8 cellular contexts compared by ENCODE assay signal in genomic region chr2:84905181-84906107, GRCh38. TPM values are rescaled to one million over a fixed set of nuclear protein-coding genes. Genes with fewer than 3 reads are reported as not detected.
DNase-seq lines count a peak whose midpoint lies in the region; ATAC-seq and TF ChIP-seq lines count a peak whose summit lies in the region.

TSS of gene TMSB10 (plus strand) at chr2:84905656.

- H3K9me2 ChIP-seq in neural cell (ENCODE audit: insufficient read depth, low read length), result no peaks in the 10 kb centered on the region

- H3K4me2 ChIP-seq in KMS-11, result peak within 1 kb of the TSS; percentile 92
- H3K4me2 ChIP-seq in neural cell (ENCODE audit: low read length), result peak within 1 kb of the TSS; percentile 92

- H3K4me1 ChIP-seq in KMS-11 (ENCODE audit: low read depth, poor library complexity, severe bottlenecking) (peaks cover 52% of the 10 kb centered on the region), stomach smooth muscle (ENCODE audit: control insufficient read depth, insufficient read depth, low read length) (peaks cover 11% of the 10 kb centered on the region)

- TF ChIP-seq POLR2A in Raji (IDR thresholded peaks at IDR 0.05; ENCODE audit: insufficient read depth, low read depth, low read length), result peak; percentile 96

- H4K20me1 ChIP-seq in KMS-11 (ENCODE audit: insufficient read depth) (no peaks in the 10 kb centered on the region), neural cell (ENCODE audit: insufficient read depth) (no peaks in the 10 kb centered on the region)

- H2AFZ ChIP-seq in KMS-11 (ENCODE audit: low read depth) (peak within 1 kb of the TSS; percentile 91; the same call in 1 of the 2 replicates), neural cell (ENCODE audit: low read depth, low read length) (peak within 1 kb of the TSS; percentile 79)

- H3K27ac ChIP-seq in KMS-11 (peak within 1 kb of the TSS; percentile 71), neural cell (ENCODE audit: low read length) (peak within 1 kb of the TSS; percentile 97), stomach smooth muscle (ENCODE audit: low read length) (peak within 1 kb of the TSS; percentile 74)

- ATAC-seq in GM21737 (IDR thresholded peaks at IDR 0.05; ENCODE audit: unreplicated experiment), result peak; percentile 57

- TF ChIP-seq RAD21 in neural cell (conservative IDR thresholded peaks at IDR 0.05), result peak; percentile 32

- H3K9ac ChIP-seq in KMS-11, result peak within 1 kb of the TSS; percentile 82
- peak within 1 kb of the TSS; percentile 99 for H3K9ac ChIP-seq in neural cell (ENCODE audit: low read length)
- H3K9ac ChIP-seq in stomach smooth muscle (ENCODE audit: low read length in 2 of 2), result peak within 1 kb of the TSS; percentile 73 to 75

- H3K27me3 ChIP-seq in KMS-11 (ENCODE audit: insufficient read depth, low read depth), result no peaks in the 10 kb centered on the region
- H3K27me3 ChIP-seq in neural cell (ENCODE audit: insufficient read depth, low read depth, low read length), result no peaks in the 10 kb centered on the region
- H3K27me3 ChIP-seq in stomach smooth muscle (ENCODE audit: control insufficient read depth in 1 of 2, insufficient read depth in 2 of 2, low read length in 2 of 2), result no peaks in the 10 kb centered on the region

- DNase-seq in EH (ENCODE audit: low read depth) (peak; percentile 89), fibroblast of the conjunctiva (ENCODE audit: low read depth) (peak; percentile 77)
- DNase-seq in activated effector memory CD4-positive, alpha-beta T cell treated with Interleukin-2 at 50 U/mL for 16 hours, result peak; percentile 86

- no peaks in the 10 kb centered on the region for H3F3A ChIP-seq in neural cell (ENCODE audit: insufficient read depth, low read length, poor library complexity, severe bottlenecking)

- no peaks in the 10 kb centered on the region for H3K9me3 ChIP-seq in neural cell (ENCODE audit: low read length)
- H3K9me3 ChIP-seq in stomach smooth muscle (ENCODE audit: control insufficient read depth in 2 of 2, low read length in 2 of 2), result no peaks in the 10 kb centered on the region

- no peak for TF ChIP-seq CTCF in KMS-11 (conservative IDR thresholded peaks at IDR 0.05; ENCODE audit: low read depth, low read length)
- peak; percentile 47 for TF ChIP-seq CTCF in neural cell (IDR thresholded peaks at IDR 0.05; ENCODE audit: poor library complexity, severe bottlenecking)

- TF ChIP-seq EP300 in neural cell (conservative IDR thresholded peaks at IDR 0.05; ENCODE audit: poor library complexity, severe bottlenecking), result peak; percentile 78

- H3K36me3 ChIP-seq in KMS-11 (ENCODE audit: insufficient read depth), result no peaks in the 10 kb centered on the region
- H3K36me3 ChIP-seq in neural cell (ENCODE audit: insufficient read depth, low read length), result peaks cover 3% of the 10 kb centered on the region
- H3K36me3 ChIP-seq in stomach smooth muscle (ENCODE audit: control insufficient read depth in 2 of 2, insufficient read depth in 2 of 2, low read length in 2 of 2), result no peaks in the 10 kb centered on the region

- peak within 1 kb of the TSS; percentile 94 for H3K4me3 ChIP-seq in KMS-11 (IDR thresholded peaks at IDR 0.05; ENCODE audit: insufficient read depth, low read depth, low read length)
- H3K4me3 ChIP-seq in neural cell (ENCODE audit: low read length), result peak within 1 kb of the TSS; percentile 89
- peak within 1 kb of the TSS; percentile 84 to 89 for H3K4me3 ChIP-seq in stomach smooth muscle (ENCODE audit: low read length in 2 of 2)

- H3K79me2 ChIP-seq in KMS-11 (ENCODE audit: insufficient read depth, low read depth) (peaks cover 15% of the 10 kb centered on the region), neural cell (replicated peaks; ENCODE audit: insufficient read depth, low read length) (peaks cover 29% of the 10 kb centered on the region)

TF ChIP-seq in neural cell, 6 proteins besides CTCF, POLR2A, EP300 and RAD21:
- peak; percentile 39 for TF ChIP-seq SMC3 (conservative IDR thresholded peaks at IDR 0.05; ENCODE audit: poor library complexity)
- peak; percentile 97 for TF ChIP-seq TAF1 (IDR thresholded peaks at IDR 0.05; ENCODE audit: low read depth)
- TF ChIP-seq REST (IDR thresholded peaks at IDR 0.05; ENCODE audit: borderline replicate concordance), result peak; percentile 90
- peak; percentile 67 for TF ChIP-seq MXI1 (conservative IDR thresholded peaks at IDR 0.05; ENCODE audit: poor library complexity, severe bottlenecking)
- no peak for TF ChIP-seq EZH2 (IDR thresholded peaks at IDR 0.05; ENCODE audit: borderline replicate concordance, insufficient read depth, low read length, poor library complexity, severe bottlenecking)
- TF ChIP-seq POLR2AphosphoS5 (IDR thresholded peaks at IDR 0.05), result peak; percentile 98

RNA-seq across cellular contexts. Expression of gene TMSB10, which starts in this region (rescaled TPM):
- 14,494 and 15,324 TPM in 2 replicates for polyA plus RNA-seq in neural cell
- polyA minus RNA-seq in neural cell, result 2,702 and 2,933 TPM in 2 replicates

Comparison
In these comparisons a context has a peak if more than half of its experiments do, and no peak if none do; other contexts are left out.
1. Peak in every context shown above with its lines: DNase-seq, ATAC-seq, H3K4me3 ChIP-seq and H3K27ac ChIP-seq.